Comparison of ENCODE assay signal across 2 cellular contexts in genomic region chr7:134545379-134545778, GRCh38.
TF ChIP-seq lines count a peak whose summit lies in the region.

No MANE protein-coding gene starts in this region.

TF ChIP-seq in A549, 52 proteins besides CTCF, POLR2A, EP300 and RAD21:
- peak; percentile 79 to 93 for TF ChIP-seq CEBPB (IDR thresholded peaks at IDR 0.05)
- no peak for TF ChIP-seq REST (IDR thresholded peaks at IDR 0.05)

TF ChIP-seq in IMR-90, 13 proteins besides CTCF, POLR2A, EP300 and RAD21:
- peak; percentile 45; the same call in 1 of the 2 replicates for TF ChIP-seq CEBPB (IDR thresholded peaks at IDR 0.05; ENCODE audit: low read depth, low read length)
- no peak for TF ChIP-seq SMC3 (IDR thresholded peaks at IDR 0.05; ENCODE audit: low read depth, low read length)
TF ChIP-seq in IMR-90: peak in this region for 1.
